Comparison of ENCODE assay signal across 17 cellular contexts in the genomic region with DNA sequence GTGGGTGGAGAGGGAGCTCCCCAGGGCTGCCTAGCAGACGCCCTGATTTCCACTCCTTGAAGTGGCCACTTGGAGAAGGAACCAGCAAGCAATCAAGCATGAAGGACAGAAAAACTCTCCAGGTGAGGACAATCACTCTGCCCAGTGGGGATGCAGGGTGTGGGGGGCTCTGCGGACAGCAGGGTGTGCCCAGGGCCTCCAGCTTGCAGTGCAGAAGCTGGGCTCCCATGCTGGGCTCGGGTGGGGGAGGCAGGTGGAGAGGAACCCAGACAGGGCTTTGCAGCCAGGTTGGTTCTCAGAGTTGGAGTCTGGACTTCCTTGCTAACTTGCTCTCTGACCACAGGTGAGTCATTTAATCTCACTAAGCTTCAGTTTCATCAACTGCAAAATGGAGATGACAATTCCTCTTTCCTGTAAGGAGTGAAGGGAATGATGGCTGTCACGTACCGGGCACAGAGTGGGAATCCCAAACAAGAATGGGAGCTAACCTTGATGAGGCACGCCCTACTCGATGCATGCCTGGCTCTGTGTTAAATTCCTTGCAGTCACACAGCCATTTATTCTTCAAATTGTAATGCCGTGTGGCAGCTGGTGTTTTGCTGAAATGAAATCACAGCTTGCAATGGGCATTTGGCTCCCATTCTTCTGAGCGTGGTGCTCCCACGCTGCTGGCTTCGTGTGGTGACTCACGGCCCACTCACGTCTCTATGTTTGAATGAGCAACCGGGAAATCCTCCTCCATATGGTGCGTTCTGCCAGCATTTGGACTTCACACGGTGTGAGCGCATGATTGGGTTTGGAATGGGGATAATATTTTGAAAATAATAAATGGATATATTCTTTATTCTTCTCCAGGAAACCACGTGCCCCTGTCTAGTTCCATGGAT.
A peak's percentile ranks its signal among the peaks of the same experiment; 100 is the strongest.
DNase-seq lines count a peak whose midpoint lies in the region; ATAC-seq lines count a peak whose summit lies in the region.
"Had no signal": no experiment of that assay in that cellular context is flagged by ENCODE, and none has a peak within 500 bp of the region (broad histone marks: within the 10 kb centered on the region; RNA-seq: fewer than 3 reads in every experiment).

No MANE protein-coding gene starts in this region.

- no peaks in the 10 kb centered on the region for H3K9me3 Mint-ChIP-seq in activated CD4-positive, alpha-beta memory T cell treated with anti-CD3 and anti-CD28 coated beads, Interleukin-2, amount 10 ng/mL, durations not matched to agents 7 days and 5 days
- H3K9me3 Mint-ChIP-seq: stimulated activated memory B cell treated with anti-CD40 and anti-IgM and Interleukin-4, amounts not matched to agents 10 μg/mL and 1 μg/mL and 100 μg/mL, for 72 hours had no signal

- POLR2A ChIA-PET in activated CD4-positive, alpha-beta memory T cell treated with anti-CD3 and anti-CD28 coated beads, Interleukin-2, amount 10 ng/mL, durations not matched to agents 7 days and 5 days (lab: Charles Lee): no interaction called here

- no peak overlapping the region for H3K4me3 Mint-ChIP-seq in activated CD4-positive, alpha-beta memory T cell treated with anti-CD3 and anti-CD28 coated beads, Interleukin-2, amount 10 ng/mL, durations not matched to agents 7 days and 5 days
- H3K4me3 Mint-ChIP-seq: activated CD8-positive, alpha-beta T cell treated with anti-CD3 and anti-CD28 coated beads, Interleukin-2, amount 10 ng/mL, durations not matched to agents 7 days and 5 days; stimulated activated memory B cell treated with anti-CD40 and anti-IgM and Interleukin-4, amounts not matched to agents 10 μg/mL and 1 μg/mL and 100 μg/mL, for 72 hours had no signal

- no peaks in the 10 kb centered on the region for H3K4me1 Mint-ChIP-seq in activated CD4-positive, alpha-beta memory T cell treated with anti-CD3 and anti-CD28 coated beads, Interleukin-2, amount 10 ng/mL, durations not matched to agents 7 days and 5 days
- H3K4me1 Mint-ChIP-seq: stimulated activated memory B cell treated with anti-CD40 and anti-IgM and Interleukin-4, amounts not matched to agents 10 μg/mL and 1 μg/mL and 100 μg/mL, for 72 hours had no signal

- H3K36me3 Mint-ChIP-seq in activated CD4-positive, alpha-beta memory T cell treated with anti-CD3 and anti-CD28 coated beads, Interleukin-2, amount 10 ng/mL, durations not matched to agents 7 days and 5 days (ENCODE audit: low read depth): no peaks in the 10 kb centered on the region
- H3K36me3 Mint-ChIP-seq: stimulated activated memory B cell treated with anti-CD40 and anti-IgM and Interleukin-4, amounts not matched to agents 10 μg/mL and 1 μg/mL and 100 μg/mL, for 72 hours had no signal

- no peaks in the 10 kb centered on the region for H3K27me3 Mint-ChIP-seq in activated CD4-positive, alpha-beta memory T cell treated with anti-CD3 and anti-CD28 coated beads, Interleukin-2, amount 10 ng/mL, durations not matched to agents 7 days and 5 days

- DNase-seq in DMS79 (lab: John Stamatoyannopoulos, UW) (peak; percentile 94), NCI-H146 (lab: John Stamatoyannopoulos, UW) (peak; percentile 48), anterior cingulate cortex (lab: John Stamatoyannopoulos, UW) (peak in 40 of 58 donors; percentile 12 to 83 (median 52)), kidney glomerular epithelial cell (lab: John Stamatoyannopoulos, UW) (peak; percentile 39), NCI-H1436 (lab: John Stamatoyannopoulos, UW) (no peak)
- no peak for DNase-seq in activated CD4-positive, alpha-beta memory T cell treated with anti-CD3 and anti-CD28 coated beads, Interleukin-2, amount 10 ng/mL, durations not matched to agents 7 days and 5 days
- DNase-seq in activated naive CD4-positive, alpha-beta T cell (lab: John Stamatoyannopoulos, UW): no peak
- DNase-seq: activated CD8-positive, alpha-beta T cell treated with anti-CD3 and anti-CD28 coated beads, Interleukin-2, amount 10 ng/mL, durations not matched to agents 7 days and 5 days; activated gamma-delta T cell treated with Interleukin-2 at 50 U/mL for 16 hours; brain microvascular endothelial cell; EL; left cardiac atrium; right cardiac atrium; SHP77; stimulated activated CD4-positive, alpha-beta T cell treated with anti-CD3 and anti-CD28 coated beads, Interleukin-4, amount 100 ng/mL, for 24 hours had no signal

- no peak for ATAC-seq in HG03159 (IDR thresholded peaks at IDR 0.05; ENCODE audit: unreplicated experiment)
- ATAC-seq: activated CD8-positive, alpha-beta T cell treated with anti-CD3 and anti-CD28 coated beads, Interleukin-2, amount 10 ng/mL, durations not matched to agents 7 days and 5 days; right cardiac atrium; stimulated activated memory B cell treated with anti-CD40 and anti-IgM and Interleukin-4, amounts not matched to agents 10 μg/mL and 1 μg/mL and 100 μg/mL, for 72 hours had no signal

- H3K27ac Mint-ChIP-seq in activated CD4-positive, alpha-beta memory T cell treated with anti-CD3 and anti-CD28 coated beads, Interleukin-2, amount 10 ng/mL, durations not matched to agents 7 days and 5 days: no peak overlapping the region
- H3K27ac Mint-ChIP-seq: activated CD8-positive, alpha-beta T cell treated with anti-CD3 and anti-CD28 coated beads, Interleukin-2, amount 10 ng/mL, durations not matched to agents 7 days and 5 days; stimulated activated memory B cell treated with anti-CD40 and anti-IgM and Interleukin-4, amounts not matched to agents 10 μg/mL and 1 μg/mL and 100 μg/mL, for 72 hours had no signal

- CTCF ChIA-PET in activated CD4-positive, alpha-beta memory T cell treated with anti-CD3 and anti-CD28 coated beads, Interleukin-2, amount 10 ng/mL, durations not matched to agents 7 days and 5 days (lab: Charles Lee): no interaction called here

Comparison
In these comparisons a context has a peak if more than half of its experiments do, and no peak if none do; other contexts are left out.
1. DNase-seq: peak in DMS79 (single experiment), NCI-H146 (single experiment), anterior cingulate cortex (40 of 58) and kidney glomerular epithelial cell (single experiment); none in activated CD4-positive, alpha-beta memory T cell treated with anti-CD3 and anti-CD28 coated beads, Interleukin-2, amount 10 ng/mL, durations not matched to agents 7 days and 5 days (single experiment), NCI-H1436 (single experiment) and activated naive CD4-positive, alpha-beta T cell (0 of 4).